8 cellular contexts compared by ENCODE assay signal in genomic region chr5:135398160-135398854, GRCh38. TPM values are rescaled to one million over a fixed set of nuclear protein-coding genes. Genes with fewer than 3 reads are reported as not detected.
DNase-seq lines count a peak whose midpoint lies in the region; ATAC-seq lines count a peak whose summit lies in the region.

No MANE protein-coding gene starts in this region.

- peak; percentile 52 for DNase-seq in NCI-H2227 (lab: John Stamatoyannopoulos, UW; ENCODE audit: unreplicated experiment)
- no peak for DNase-seq in NCI-H2227 treated with DMSO at 0.1 percent for 48 hours (lab: John Stamatoyannopoulos, UW)
- DNase-seq in NCI-H748 (lab: John Stamatoyannopoulos, UW; ENCODE audit: unreplicated experiment), result peak; percentile 85
- DNase-seq in activated effector memory CD4-positive, alpha-beta T cell treated with anti-CD3 and anti-CD28 coated beads, Interleukin-2, amount 50 U/mL, for 16 hours, result peak; percentile 78
- peak; percentile 54 for DNase-seq in left cardiac atrium
- no peak for DNase-seq in sciatic nerve (ENCODE audit: low spot score)
- no peak for DNase-seq in AML-193 (lab: John Stamatoyannopoulos, UW)

- intact Hi-C loops in left cardiac atrium (cut with DNase I) (no loop called here), sciatic nerve (cut with DNase I) (no loop called here)

- peak; percentile 33 for ATAC-seq in HG02943 (IDR thresholded peaks at IDR 0.05; ENCODE audit: low read depth, unreplicated experiment)
- peak; percentile 24 to 36 for ATAC-seq in left cardiac atrium
- peak; percentile 16 for ATAC-seq in sciatic nerve

RNA-seq across cellular contexts. Expression of gene MACROH2A1, which starts 0.7 kb away (rescaled TPM):
- total RNA-seq in left cardiac atrium (100 to 1,000 TPM; 101 to 138 TPM), sciatic nerve (129 TPM)

RNA-seq across cellular contexts. Expression of gene DCANP1, which starts 48.8 kb away (rescaled TPM):
- total RNA-seq in left cardiac atrium, result not detected
- total RNA-seq in sciatic nerve, result not detected

RNA-seq across cellular contexts. Expression of gene TIFAB, which starts 53.8 kb away (rescaled TPM):
- total RNA-seq in left cardiac atrium, result not detected
- 0.22 TPM for total RNA-seq in sciatic nerve

Comparison
In these comparisons a context has a peak if more than half of its experiments do, and no peak if none do; other contexts are left out.
1. DNase-seq: peak in NCI-H2227 (single experiment), NCI-H748 (single experiment), activated effector memory CD4-positive, alpha-beta T cell treated with anti-CD3 and anti-CD28 coated beads, Interleukin-2, amount 50 U/mL, for 16 hours (single experiment) and left cardiac atrium (single experiment); none in NCI-H2227 treated with DMSO at 0.1 percent for 48 hours (single experiment), sciatic nerve (single experiment) and AML-193 (0 of 2).
2. Peak in every context shown above with its lines, with median percentiles within 50 percentile points of each other: ATAC-seq.